Comparison of ENCODE assay signal across 15 cellular contexts in the genomic region with DNA sequence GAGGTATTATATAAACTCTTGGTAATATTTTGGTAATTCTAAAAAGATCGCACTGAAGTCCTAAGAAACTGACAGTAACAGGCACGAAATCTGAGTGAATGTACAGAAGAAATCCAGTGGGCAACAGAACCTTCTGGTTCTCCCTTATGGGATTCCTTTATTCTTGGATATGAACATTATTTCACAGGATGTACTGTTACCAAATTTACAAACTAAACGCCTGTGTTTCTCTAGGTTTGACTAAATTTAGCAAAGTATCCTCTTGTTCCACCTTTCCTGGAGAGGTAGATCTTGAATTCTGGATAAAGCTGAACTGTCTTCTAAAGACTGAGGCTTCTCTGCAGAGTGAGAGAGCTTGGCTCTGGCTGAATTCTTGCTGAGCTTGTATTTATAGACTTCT.
A peak's percentile ranks its signal among the peaks of the same experiment; 100 is the strongest.
DNase-seq lines count a peak whose midpoint lies in the region; ATAC-seq and TF ChIP-seq lines count a peak whose summit lies in the region.
"Had no signal": no experiment of that assay in that cellular context is flagged by ENCODE, and none has a peak within 500 bp of the region (broad histone marks: within the 10 kb centered on the region; RNA-seq: fewer than 3 reads in every experiment).

No MANE protein-coding gene starts in this region.

- no peak overlapping the region for H3K4me3 ChIP-seq in smooth muscle cell
- H3K4me3 ChIP-seq: BLaER1 treated with 17β-estradiol and CSF1 and Interleukin-3, amounts not matched to agents 10 nM and 100 nM; GM12878; GM23338 had no signal

- H3K27ac ChIP-seq in smooth muscle cell (ENCODE audit: low read depth) = peak overlapping the region; percentile 85
- H3K27ac ChIP-seq: BLaER1 treated with 17β-estradiol and CSF1 and Interleukin-3, amounts not matched to agents 10 nM and 100 nM had no signal

- no peak overlapping the region for H3K4me3 Mint-ChIP-seq in nephron progenitor cell
- H3K4me3 Mint-ChIP-seq: CD4-positive, CD25-positive, alpha-beta regulatory T cell; GM23338; H9 had no signal

- H3K36me3 Mint-ChIP-seq in nephron progenitor cell (ENCODE audit: low read depth) = peaks cover 69% of the 10 kb centered on the region
- H3K36me3 Mint-ChIP-seq: CD4-positive, CD25-positive, alpha-beta regulatory T cell had no signal

- ATAC-seq in HG02588 (IDR thresholded peaks at IDR 0.05; ENCODE audit: unreplicated experiment) = no peak
- ATAC-seq: GM12878, GM23338, HepG2 had no signal

- peak; percentile 25 for DNase-seq in G401 (ENCODE audit: low spot score)
- peak; percentile 20 for DNase-seq in cerebellar cortex (ENCODE audit: low spot score)
- no peak for DNase-seq in nephron progenitor cell
- no peak for DNase-seq in smooth muscle cell (lab: John Stamatoyannopoulos, UW; ENCODE audit: unreplicated experiment)
- no peak for DNase-seq in SW480 (ENCODE audit: low spot score)
- no peak for DNase-seq in NCI-H2196 (lab: John Stamatoyannopoulos, UW; ENCODE audit: unreplicated experiment)
- DNase-seq: ACHN; CD4-positive, CD25-positive, alpha-beta regulatory T cell; DMS 273 treated with DMSO at 0.1 percent for 48 hours; H9 had no signal

- H3K4me2 ChIP-seq in smooth muscle cell = peak overlapping the region; percentile 54
- H3K4me2 ChIP-seq: BLaER1 treated with 17β-estradiol and CSF1 and Interleukin-3, amounts not matched to agents 10 nM and 100 nM; GM23338 had no signal

- no peaks in the 10 kb centered on the region for H3K9me3 Mint-ChIP-seq in nephron progenitor cell
- H3K9me3 Mint-ChIP-seq: GM23338, H9 had no signal

- H3F3A ChIP-seq in smooth muscle cell (ENCODE audit: low read depth) = peaks cover 15% of the 10 kb centered on the region

- no peak overlapping the region for H3K9ac ChIP-seq in smooth muscle cell (ENCODE audit: low read depth)
- H3K9ac ChIP-seq: BLaER1 treated with 17β-estradiol and CSF1 and Interleukin-3, amounts not matched to agents 10 nM and 100 nM had no signal

- peaks cover 43% of the 10 kb centered on the region for H3K4me1 Mint-ChIP-seq in nephron progenitor cell
- H3K4me1 Mint-ChIP-seq: CD4-positive, CD25-positive, alpha-beta regulatory T cell; GM23338 had no signal

- no peaks in the 10 kb centered on the region for H4K20me1 ChIP-seq in smooth muscle cell (ENCODE audit: low read depth)
- H4K20me1 ChIP-seq: BLaER1 treated with 17β-estradiol and CSF1 and Interleukin-3, amounts not matched to agents 10 nM and 100 nM had no signal

- H3K27me3 Mint-ChIP-seq in nephron progenitor cell (ENCODE audit: low read depth, poor library complexity) = no peaks in the 10 kb centered on the region
- H3K27me3 Mint-ChIP-seq: CD4-positive, CD25-positive, alpha-beta regulatory T cell had no signal

- 89% methylated on average over 3 of the region's 3 CpGs for WGBS in smooth muscle cell (ENCODE audit: low lambda C conversion rate)

- TF ChIP-seq CTCF in nephron progenitor cell (IDR thresholded peaks at IDR 0.05) (no peak), smooth muscle cell (IDR thresholded peaks at IDR 0.05; ENCODE audit: borderline replicate concordance, insufficient read depth, poor library complexity, severe bottlenecking) (no peak)

- peaks cover 5% of the 10 kb centered on the region for H3K79me2 ChIP-seq in smooth muscle cell (ENCODE audit: low read depth)

- no peaks in the 10 kb centered on the region for H3K9me3 ChIP-seq in smooth muscle cell (replicated peaks; ENCODE audit: low read depth)
- H3K9me3 ChIP-seq: BLaER1 treated with 17β-estradiol and CSF1 and Interleukin-3, amounts not matched to agents 10 nM and 100 nM had no signal

- in situ Hi-C loops in G401 (cut with HindIII; ENCODE audit: low sequenced_read_pairs) = no loop called here

- peak overlapping the region; percentile 51 for H3K27ac Mint-ChIP-seq in nephron progenitor cell
- H3K27ac Mint-ChIP-seq: CD4-positive, CD25-positive, alpha-beta regulatory T cell; GM23338; H9 had no signal

- H3K27me3 ChIP-seq in smooth muscle cell (ENCODE audit: low read depth) = no peaks in the 10 kb centered on the region
- H3K27me3 ChIP-seq: BLaER1 treated with 17β-estradiol and CSF1 and Interleukin-3, amounts not matched to agents 10 nM and 100 nM had no signal

- peaks cover 29% of the 10 kb centered on the region for H3K4me1 ChIP-seq in smooth muscle cell (ENCODE audit: low read depth)
- H3K4me1 ChIP-seq: BLaER1 treated with 17β-estradiol and CSF1 and Interleukin-3, amounts not matched to agents 10 nM and 100 nM had no signal

- no peak overlapping the region for H2AFZ ChIP-seq in smooth muscle cell (ENCODE audit: low read depth)
- H2AFZ ChIP-seq: GM23338 had no signal

- H3K36me3 ChIP-seq in smooth muscle cell (ENCODE audit: low read depth) = peaks cover 6% of the 10 kb centered on the region

Comparison
In these comparisons a context has a peak if more than half of its experiments do, and no peak if none do; other contexts are left out.
1. DNase-seq: peak in G401 (single experiment) and cerebellar cortex (single experiment); none in nephron progenitor cell (single experiment), smooth muscle cell (single experiment), SW480 (single experiment) and NCI-H2196 (single experiment).